ENCODE assay signal across 8 cellular contexts in genomic region chr1:185044981-185045792, GRCh38. TPM values are rescaled to one million over a fixed set of nuclear protein-coding genes. Genes with fewer than 3 reads are reported as not detected.
DNase-seq lines count a peak whose midpoint lies in the region; ATAC-seq and TF ChIP-seq lines count a peak whose summit lies in the region.

TSS of gene RNF2 (plus strand) at chr1:185045558. CDS start at chr1:185087554, 41,996 bp downstream.

- TF ChIP-seq CTCF in CD8-positive, alpha-beta T cell (IDR thresholded peaks at IDR 0.05) = no peak

- CTCF ChIA-PET in CD8-positive, alpha-beta T cell (lab: Charles Lee) = interaction anchor here (0.5 to 1.4 kb wide), 5 partner anchors 9 to 551 kb away, joined by 3 read pairs; no protein-coding TSS in a partner anchor

- H3K4me1 ChIP-seq in CD8-positive, alpha-beta T cell (ENCODE audit: insufficient read depth, low read length) = peaks cover 23% of the 10 kb centered on the region

- peak within 1 kb of the TSS; percentile 62 for H3K27ac ChIP-seq in CD8-positive, alpha-beta T cell (ENCODE audit: low read depth, low read length)

- peak; percentile 91 for ATAC-seq in CD8-positive, alpha-beta T cell
- peak; percentile 87 for ATAC-seq in GM19455 (IDR thresholded peaks at IDR 0.05; ENCODE audit: unreplicated experiment)

- peak within 1 kb of the TSS; percentile 85 for H3K4me3 ChIP-seq in CD8-positive, alpha-beta T cell (ENCODE audit: low read depth, low read length)

- intact Hi-C loops in CD8-positive, alpha-beta T cell (cut with DNase I, micrococcal nuclease) = loop anchor here (1.0 to 10.0 kb wide), 12 partner anchors 63 to 1570 kb away; partner anchors contain the start of genes ARPC5 (in 2 of the 2), IVNS1ABP (in 2 of the 2), SMG7 (in 2 of the 2) and TRMT1L (in 2 of the 2)

- no peaks in the 10 kb centered on the region for H3K9me3 ChIP-seq in CD8-positive, alpha-beta T cell (ENCODE audit: low read length)

- DNase-seq in CD8-positive, alpha-beta T cell = peak; percentile 61 to 89 (median 80)
- DNase-seq in HK-2 (ENCODE audit: unreplicated experiment) = peak; percentile 84
- DNase-seq in NOMO-1 treated with dmso at 0.1 percent for 144 hours (lab: John Stamatoyannopoulos, UW; ENCODE audit: unreplicated experiment) = peak; percentile 83
- peak; percentile 88 for DNase-seq in activated CD8-positive, alpha-beta memory T cell treated with anti-CD3 and anti-CD28 coated beads, Interleukin-2, amount 50 U/mL, for 48 hours
- DNase-seq in epidermal melanocyte (ENCODE audit: insufficient read length, low spot score) = peak; percentile 83
- peak; percentile 71 for DNase-seq in middle frontal gyrus (ENCODE audit: extremely low spot score, low spot score)
- DNase-seq in stimulated activated CD8-positive, alpha-beta memory T cell treated with anti-CD3 and anti-CD28 coated beads, Interleukin-2, amount 100 ng/mL, for 48 hours (ENCODE audit: low read depth in 2 of 2) = peak; percentile 72 to 76

- H3K36me3 ChIP-seq in CD8-positive, alpha-beta T cell (ENCODE audit: insufficient read depth, low read length) = no peaks in the 10 kb centered on the region

- no peaks in the 10 kb centered on the region for H3K27me3 ChIP-seq in CD8-positive, alpha-beta T cell (ENCODE audit: insufficient read depth, low read length)

- H3K9me3 Mint-ChIP-seq in CD8-positive, alpha-beta T cell = no peaks in the 10 kb centered on the region

- POLR2A ChIA-PET in CD8-positive, alpha-beta T cell (lab: Charles Lee) = interaction anchor here (0.6 to 2.4 kb wide), 11 partner anchors 17 to 291 kb away, joined by 3 to 8 read pairs (median 3); partner anchors contain the start of genes EDEM3, IVNS1ABP, NIBAN1 and TRMT1L

- peaks cover 5% of the 10 kb centered on the region for H3K36me3 Mint-ChIP-seq in CD8-positive, alpha-beta T cell

- H3K27ac Mint-ChIP-seq in CD8-positive, alpha-beta T cell = peak within 1 kb of the TSS; percentile 93

- H3K4me3 Mint-ChIP-seq in CD8-positive, alpha-beta T cell = peak within 1 kb of the TSS; percentile 92

- peaks cover 46% of the 10 kb centered on the region for H3K4me1 Mint-ChIP-seq in CD8-positive, alpha-beta T cell (ENCODE audit: low read depth)

- no peaks in the 10 kb centered on the region for H3K27me3 Mint-ChIP-seq in CD8-positive, alpha-beta T cell (ENCODE audit: low read depth)

RNA-seq across cellular contexts. Expression of gene RNF2, which starts in this region (rescaled TPM):
- 10 to 100 TPM; 13.3 to 13.6 TPM for total RNA-seq in CD8-positive, alpha-beta T cell

Comparison
In these comparisons a context has a peak if more than half of its experiments do, and no peak if none do; other contexts are left out.
1. Peak in every context shown above with its lines: DNase-seq, ATAC-seq, H3K4me3 ChIP-seq and H3K27ac ChIP-seq.